ENCODE assay signal across 23 cellular contexts in the genomic region with DNA sequence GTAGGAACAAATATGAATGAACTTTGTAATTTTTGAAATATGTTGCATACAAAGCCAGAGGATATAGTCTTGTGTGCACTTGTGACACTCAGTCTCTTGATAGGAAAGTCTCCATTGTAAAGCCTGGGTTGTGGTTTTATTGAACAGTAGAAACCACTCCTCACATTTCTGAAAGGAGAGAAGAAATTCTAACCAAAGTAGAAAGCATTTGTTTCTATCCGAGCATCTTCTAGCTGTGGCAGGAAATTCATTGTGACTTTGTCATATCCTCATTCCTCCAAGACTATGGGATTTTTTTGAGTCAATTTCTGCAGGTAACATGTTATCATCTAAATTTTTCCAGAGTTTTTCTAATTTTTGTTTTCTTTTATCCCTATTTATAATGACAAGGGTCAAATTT. TPM values are rescaled to one million over a fixed set of nuclear protein-coding genes. Genes with fewer than 3 reads are reported as not detected.
DNase-seq lines count a peak whose midpoint lies in the region; ATAC-seq, FAIRE-seq and TF ChIP-seq lines count a peak whose summit lies in the region.
"Had no signal": no experiment of that assay in that cellular context is flagged by ENCODE, and none has a peak within 500 bp of the region (broad histone marks: within the 10 kb centered on the region; RNA-seq: fewer than 3 reads in every experiment).

No MANE protein-coding gene starts in this region.

- H3K27me3 Mint-ChIP-seq in T-helper 17 cell = no peaks in the 10 kb centered on the region
- H3K27me3 Mint-ChIP-seq: activated CD8-positive, alpha-beta memory T cell treated with anti-CD3 and anti-CD28 coated beads, Interleukin-2, amount 10 ng/mL, durations not matched to agents 7 days and 5 days; central memory CD8-positive, alpha-beta T cell; stimulated activated memory B cell treated with anti-CD40 and anti-IgM and Interleukin-4, amounts not matched to agents 10 μg/mL and 1 μg/mL and 100 μg/mL, for 72 hours had no signal

- no peaks in the 10 kb centered on the region for H3K27me3 ChIP-seq in pancreas
- H3K27me3 ChIP-seq: gastroesophageal sphincter, MG63, sigmoid colon, thyroid gland had no signal

- ATAC-seq in T-helper 17 cell = no peak
- no peak for ATAC-seq in HG03025 (IDR thresholded peaks at IDR 0.05; ENCODE audit: low FRiP score, unreplicated experiment)
- ATAC-seq in pancreas = no peak
- ATAC-seq in HG03439 (IDR thresholded peaks at IDR 0.05; ENCODE audit: unreplicated experiment) = no peak
- ATAC-seq: activated CD8-positive, alpha-beta memory T cell treated with anti-CD3 and anti-CD28 coated beads, Interleukin-2, amount 10 ng/mL, durations not matched to agents 7 days and 5 days; esophagus mucosa; gastroesophageal sphincter; HCT116; stimulated activated memory B cell treated with anti-CD40 and anti-IgM and Interleukin-4, amounts not matched to agents 10 μg/mL and 1 μg/mL and 100 μg/mL, for 72 hours had no signal

- intact Hi-C loops in pancreas (cut with DNase I) = no loop called here

- peak overlapping the region; percentile 49 for H3K27ac Mint-ChIP-seq in T-helper 17 cell
- H3K27ac Mint-ChIP-seq: activated CD8-positive, alpha-beta memory T cell treated with anti-CD3 and anti-CD28 coated beads, Interleukin-2, amount 10 ng/mL, durations not matched to agents 7 days and 5 days; stimulated activated memory B cell treated with anti-CD40 and anti-IgM and Interleukin-4, amounts not matched to agents 10 μg/mL and 1 μg/mL and 100 μg/mL, for 72 hours had no signal

- TF ChIP-seq CTCF in AG10803 (conservative IDR thresholded peaks at IDR 0.05; ENCODE audit: low read length) (no peak), pancreas (IDR thresholded peaks at IDR 0.05) (no peak)

- no peaks in the 10 kb centered on the region for H3K9me3 ChIP-seq in T-helper 17 cell (ENCODE audit: control insufficient read depth, low read length, poor library complexity, severe bottlenecking)
- no peaks in the 10 kb centered on the region for H3K9me3 ChIP-seq in pancreas
- H3K9me3 ChIP-seq: thyroid gland had no signal

- no peak overlapping the region for H3K27ac ChIP-seq in pancreas
- H3K27ac ChIP-seq: gastroesophageal sphincter, sigmoid colon, thyroid gland had no signal

- no peak overlapping the region for H3K4me3 ChIP-seq in AG10803 (ENCODE audit: low read length)
- H3K4me3 ChIP-seq in pancreas = no peak overlapping the region
- H3K4me3 ChIP-seq: gastroesophageal sphincter, MG63, sigmoid colon, thyroid gland had no signal

- WGBS in pancreas, 2 donors = 94% methylated on average over 1 of the region's 1 CpG

- H3K4me1 Mint-ChIP-seq in T-helper 17 cell = peaks cover 2% of the 10 kb centered on the region
- H3K4me1 Mint-ChIP-seq: activated CD8-positive, alpha-beta memory T cell treated with anti-CD3 and anti-CD28 coated beads, Interleukin-2, amount 10 ng/mL, durations not matched to agents 7 days and 5 days; nephron; stimulated activated memory B cell treated with anti-CD40 and anti-IgM and Interleukin-4, amounts not matched to agents 10 μg/mL and 1 μg/mL and 100 μg/mL, for 72 hours had no signal

- H3K36me3 ChIP-seq in pancreas = peaks cover 0 to 31% (median 8%) of the 10 kb centered on the region in 3 donors

- peaks cover 0 to 8% (median 0%) of the 10 kb centered on the region in 3 donors for H3K4me1 ChIP-seq in pancreas
- H3K4me1 ChIP-seq: gastroesophageal sphincter, sigmoid colon, thyroid gland had no signal

- no peak overlapping the region for H3K4me3 Mint-ChIP-seq in T-helper 17 cell
- H3K4me3 Mint-ChIP-seq: activated CD8-positive, alpha-beta memory T cell treated with anti-CD3 and anti-CD28 coated beads, Interleukin-2, amount 10 ng/mL, durations not matched to agents 7 days and 5 days; central memory CD8-positive, alpha-beta T cell; nephron; stimulated activated memory B cell treated with anti-CD40 and anti-IgM and Interleukin-4, amounts not matched to agents 10 μg/mL and 1 μg/mL and 100 μg/mL, for 72 hours had no signal

- DNase-seq in AG10803 (ENCODE audit: low read depth) (peak; percentile 5), GM03348 (ENCODE audit: low spot score) (peak; percentile 5), T-helper 17 cell (no peak), kidney tubule cell (ENCODE audit: low spot score) (peak; percentile 26), pancreas (no peak)
- DNase-seq: activated CD4-positive, alpha-beta T cell treated with anti-CD3 and anti-CD28 coated beads for 48 hours; activated CD8-positive, alpha-beta memory T cell treated with anti-CD3 and anti-CD28 coated beads, Interleukin-2, amount 10 ng/mL, durations not matched to agents 7 days and 5 days; amniotic stem cell; mesenchymal stem cell; MG63; NCI-H1436 treated with DMSO at 0.1 percent for 48 hours; NCI-H748 treated with DMSO at 0.1 percent for 48 hours; sigmoid colon; T-helper 1 cell; thyroid gland had no signal

- peaks cover 4% of the 10 kb centered on the region for H3K36me3 Mint-ChIP-seq in T-helper 17 cell (ENCODE audit: low read depth)

- FAIRE-seq in pancreas (lab: Jason Lieb, UNC) = no peak

RNA-seq across cellular contexts. Expression of gene NCF1, which starts 55.5 kb away (rescaled TPM):
- total RNA-seq in T-helper 17 cell = 10 to 100 TPM in 1 of 2 donors, 1 to 10 TPM in 1; 1.1 to 14.6 TPM
- 1 to 10 TPM in 3 of 6 donors, under 1 TPM in 2, not detected in 1; 0.32 to 4.6 (median 1.3) TPM for total RNA-seq in pancreas
- 1 to 10 TPM in 1 of 2 donors, under 1 TPM in 1; 0.99 to 1.1 TPM for polyA plus RNA-seq in pancreas

Comparison
In these comparisons a context has a peak if more than half of its experiments do, and no peak if none do; other contexts are left out.
1. DNase-seq: peak in AG10803 (single experiment), GM03348 (single experiment) and kidney tubule cell (single experiment); none in T-helper 17 cell (0 of 3) and pancreas (0 of 6).